ENCODE assay signal across 30 cellular contexts in the genomic region with DNA sequence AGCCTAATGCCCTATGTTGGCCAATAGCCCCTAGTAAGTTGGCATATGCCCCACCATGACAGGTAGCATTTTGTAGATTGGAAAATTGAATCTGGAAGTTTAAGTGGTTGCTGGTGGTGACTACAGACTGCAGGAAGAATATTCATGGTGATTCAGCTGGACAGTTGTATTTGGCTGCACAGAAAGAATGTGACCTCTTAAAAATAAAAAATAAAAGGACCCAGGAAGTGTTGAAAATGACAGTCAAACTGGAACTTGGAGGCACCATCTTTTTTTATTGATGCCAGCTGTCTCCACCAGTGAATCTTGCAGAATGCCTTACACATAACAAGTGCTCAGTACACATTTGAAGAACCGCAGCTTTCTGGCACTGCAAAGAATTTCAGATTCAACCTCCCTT.
"Had no signal": no experiment of that assay in that cellular context is flagged by ENCODE, and none has a peak within 500 bp of the region (broad histone marks: within the 10 kb centered on the region; RNA-seq: fewer than 3 reads in every experiment).

No MANE protein-coding gene starts in this region.

- DNase-seq: dorsolateral prefrontal cortex; effector CD4-positive, alpha-beta T cell; foreskin melanocyte; glutamatergic neuron; heart right ventricle; hippocampal formation; naive B cell; pancreas; right cardiac atrium; sigmoid colon; stimulated activated CD4-positive, alpha-beta T cell treated with anti-CD3 and anti-CD28 coated beads, Interleukin-15, amount 100 ng/mL, for 24 hours; stimulated activated CD4-positive, alpha-beta T cell treated with anti-CD3 and anti-CD28 coated beads, Interleukin-2, amount 100 ng/mL, for 48 hours; stimulated activated naive CD4-positive, alpha-beta T cell; stimulated activated naive CD8-positive, alpha-beta T cell treated with anti-CD3 and anti-CD28 coated beads, Interleukin-15, amount 100 ng/mL, for 72 hours; transverse colon; upper lobe of right lung; uterus had no signal

- H3K27ac ChIP-seq: dorsolateral prefrontal cortex, epithelial cell of prostate, heart right ventricle, neutrophil, pancreas, sigmoid colon, skin epidermis, suprapubic skin, transverse colon, upper lobe of right lung, uterus had no signal

- ATAC-seq: esophagus mucosa; heart right ventricle; left lobe of liver; natural killer cell treated with Interleukin-12 subunit alpha and Interleukin-12 subunit beta and Interleukin-15 and Interleukin-18, amount 100 ng/mL, for 72 hours; pancreas; right cardiac atrium; stimulated activated naive CD8-positive, alpha-beta T cell treated with anti-CD3 and anti-CD28 coated beads, Interleukin-15, amount 100 ng/mL, for 72 hours; upper lobe of right lung had no signal

- H3K36me3 ChIP-seq: heart right ventricle, neutrophil, pancreas, sigmoid colon, suprapubic skin, transverse colon, upper lobe of right lung, uterus had no signal

- H3K9me3 Mint-ChIP-seq: memory B cell; naive B cell; natural killer cell treated with Interleukin-12 subunit alpha and Interleukin-12 subunit beta and Interleukin-15 and Interleukin-18, amount 100 ng/mL, for 72 hours; neural crest cell; stimulated activated naive CD8-positive, alpha-beta T cell treated with anti-CD3 and anti-CD28 coated beads, Interleukin-15, amount 100 ng/mL, for 72 hours had no signal

- H3K27ac Mint-ChIP-seq: memory B cell; natural killer cell treated with Interleukin-12 subunit alpha and Interleukin-12 subunit beta and Interleukin-15 and Interleukin-18, amount 100 ng/mL, for 72 hours; progenitor cell of endocrine pancreas; stimulated activated naive CD8-positive, alpha-beta T cell treated with anti-CD3 and anti-CD28 coated beads, Interleukin-15, amount 100 ng/mL, for 72 hours had no signal

- H3K4me3 ChIP-seq: dorsolateral prefrontal cortex, heart right ventricle, lung, pancreas, sigmoid colon, skin epidermis, suprapubic skin, transverse colon, upper lobe of right lung, uterus had no signal

- H3K4me3 Mint-ChIP-seq: memory B cell; naive B cell; natural killer cell treated with Interleukin-12 subunit alpha and Interleukin-12 subunit beta and Interleukin-15 and Interleukin-18, amount 100 ng/mL, for 72 hours; neural crest cell; stimulated activated naive CD8-positive, alpha-beta T cell treated with anti-CD3 and anti-CD28 coated beads, Interleukin-15, amount 100 ng/mL, for 72 hours had no signal

- H3K4me1 Mint-ChIP-seq: memory B cell; stimulated activated naive CD8-positive, alpha-beta T cell treated with anti-CD3 and anti-CD28 coated beads, Interleukin-15, amount 100 ng/mL, for 72 hours had no signal

- H3K27me3 ChIP-seq: pancreas, sigmoid colon, transverse colon, uterus had no signal

- FAIRE-seq: colon, islet of Langerhans, pancreas had no signal

- H3K36me3 Mint-ChIP-seq: memory B cell; naive B cell; natural killer cell treated with Interleukin-12 subunit alpha and Interleukin-12 subunit beta and Interleukin-15 and Interleukin-18, amount 100 ng/mL, for 72 hours had no signal

- H3K4me1 ChIP-seq: heart right ventricle, pancreas, sigmoid colon, suprapubic skin, transverse colon, upper lobe of right lung, uterus had no signal

- H3K27me3 Mint-ChIP-seq: stimulated activated naive CD8-positive, alpha-beta T cell treated with anti-CD3 and anti-CD28 coated beads, Interleukin-15, amount 100 ng/mL, for 72 hours had no signal

- H3K9me3 ChIP-seq: heart right ventricle, neutrophil, pancreas, sigmoid colon, suprapubic skin, transverse colon, upper lobe of right lung, uterus had no signal
